17 cellular contexts compared by ENCODE assay signal in genomic region chr5:154627711-154628678, GRCh38.
DNase-seq lines count a peak whose midpoint lies in the region; ATAC-seq and TF ChIP-seq lines count a peak whose summit lies in the region.
"Had no signal": no experiment of that assay in that cellular context is flagged by ENCODE, and none has a peak within 500 bp of the region (broad histone marks: within the 10 kb centered on the region; RNA-seq: fewer than 3 reads in every experiment).

No MANE protein-coding gene starts in this region.

- no peak for TF ChIP-seq CTCF in left ventricle myocardium inferior (IDR thresholded peaks at IDR 0.05; ENCODE audit: borderline replicate concordance)
- no peak for TF ChIP-seq CTCF in left lung (IDR thresholded peaks at IDR 0.05)
- no peak for TF ChIP-seq CTCF in upper lobe of right lung (IDR thresholded peaks at IDR 0.05)

- H3K4me3 ChIP-seq in left ventricle myocardium inferior: no peak overlapping the region
- H3K4me3 ChIP-seq in left lung: no peak overlapping the region
- H3K4me3 ChIP-seq in upper lobe of right lung: no peak overlapping the region
- no peak overlapping the region for H3K4me3 ChIP-seq in H7 (ENCODE audit: insufficient read depth, low read depth, low read length)

- DNase-seq in left cardiac atrium (no peak), left ventricle myocardium inferior (no peak), amniotic epithelial cell (ENCODE audit: low read depth) (peak; percentile 68), left lung (peak in 1 of 2 donors; percentile 69), upper lobe of right lung (no peak), H7 (no peak), NCI-H2107 (lab: John Stamatoyannopoulos, UW) (no peak)
- DNase-seq: activated CD4-positive, alpha-beta T cell treated with anti-CD3 and anti-CD28 coated beads, Interleukin-2, amount 50 U/mL, for 4 hours; activated T-cell treated with anti-CD3 and anti-CD28 coated beads for 4 hours; CD4-positive, alpha-beta T cell; cortex of kidney; glutamatergic neuron; KG1; NCI-H1105; NCI-H2171 treated with DMSO at 0.1 percent for 48 hours; stimulated activated naive B cell treated with anti-CD40 and anti-IgM and Interleukin-4, amounts not matched to agents 10 μg/mL and 1 μg/mL and 100 μg/mL, for 72 hours had no signal

- H3K36me3 ChIP-seq in left ventricle myocardium inferior (no peaks in the 10 kb centered on the region), left lung (no peaks in the 10 kb centered on the region), upper lobe of right lung (no peaks in the 10 kb centered on the region), H7 (replicated peaks; ENCODE audit: control insufficient read depth, insufficient read depth, low read length) (no peaks in the 10 kb centered on the region)

- no peak overlapping the region for H3K27ac ChIP-seq in left ventricle myocardium inferior (replicated peaks)
- peak overlapping the region in 1 of 2 donors; percentile 59 for H3K27ac ChIP-seq in left lung
- peak overlapping the region; percentile 26 for H3K27ac ChIP-seq in upper lobe of right lung

- ATAC-seq in left cardiac atrium (peak; percentile 56 to 73), left lung (peak; percentile 82), upper lobe of right lung (peak; percentile 67), GM21423 (IDR thresholded peaks at IDR 0.05; ENCODE audit: unreplicated experiment) (no peak)
- ATAC-seq: stimulated activated naive B cell treated with anti-CD40 and anti-IgM and Interleukin-4, amounts not matched to agents 10 μg/mL and 1 μg/mL and 100 μg/mL, for 72 hours had no signal

- H3K27me3 ChIP-seq in left ventricle myocardium inferior (ENCODE audit: low read depth): peaks cover 4% of the 10 kb centered on the region
- no peaks in the 10 kb centered on the region for H3K27me3 ChIP-seq in left lung
- H3K27me3 ChIP-seq in upper lobe of right lung: no peaks in the 10 kb centered on the region
- no peaks in the 10 kb centered on the region; the same call in 1 of the 2 replicates for H3K27me3 ChIP-seq in H7 (ENCODE audit: control insufficient read depth, insufficient read depth, low read length)

- H3K9me3 ChIP-seq in left ventricle myocardium inferior (replicated peaks) (no peaks in the 10 kb centered on the region), left lung (no peaks in the 10 kb centered on the region), upper lobe of right lung (no peaks in the 10 kb centered on the region)

- intact Hi-C loops in left cardiac atrium (cut with DNase I) (no loop called here), left ventricle myocardium inferior (cut with micrococcal nuclease) (no loop called here), left lung (cut with DNase I) (no loop called here), upper lobe of right lung (cut with DNase I) (no loop called here)

- no peaks in the 10 kb centered on the region for H3K4me1 ChIP-seq in left ventricle myocardium inferior
- no peaks in the 10 kb centered on the region for H3K4me1 ChIP-seq in left lung
- H3K4me1 ChIP-seq in upper lobe of right lung: no peaks in the 10 kb centered on the region
